ENCODE assay signal across 8 cellular contexts in the genomic region with DNA sequence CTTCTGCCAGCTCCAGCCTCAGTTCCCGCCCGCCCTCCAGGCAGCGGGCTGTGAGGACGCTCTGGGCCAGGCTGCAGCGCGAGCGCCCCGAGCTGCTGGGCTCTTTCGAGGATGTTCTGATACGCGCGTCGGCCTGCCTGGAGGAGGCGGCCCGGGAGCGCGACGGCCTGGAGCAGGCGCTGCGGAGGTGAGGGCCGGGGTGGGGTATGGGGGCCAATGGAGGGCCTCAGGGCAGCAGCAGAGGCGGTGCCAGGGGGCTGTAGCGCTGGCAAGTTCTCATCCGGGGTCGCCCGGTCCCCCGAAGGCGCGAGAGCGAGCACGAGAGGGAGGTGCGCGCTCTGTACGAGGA. TPM values are rescaled to one million over a fixed set of nuclear protein-coding genes. Genes with fewer than 3 reads are reported as not detected.
DNase-seq lines count a peak whose midpoint lies in the region; ATAC-seq and TF ChIP-seq lines count a peak whose summit lies in the region.

No MANE protein-coding gene starts in this region.

- H3K9me3 Mint-ChIP-seq in dendritic cell treated with granulocyte-macrophage colony-stimulating factor and Interleukin-4, amounts not matched to agents 40 ng/mL and 50 ng/mL, for 4 days = no peaks in the 10 kb centered on the region
- no peaks in the 10 kb centered on the region for H3K9me3 Mint-ChIP-seq in naive thymus-derived CD8-positive, alpha-beta T cell

- peak; percentile 3 for ATAC-seq in HG03095 (IDR thresholded peaks at IDR 0.05; ENCODE audit: unreplicated experiment)
- ATAC-seq in naive thymus-derived CD8-positive, alpha-beta T cell = peak; percentile 8 to 17
- ATAC-seq in HG03442 (IDR thresholded peaks at IDR 0.05; ENCODE audit: unreplicated experiment) = no peak

- peaks cover 25% of the 10 kb centered on the region for H3K4me1 ChIP-seq in A673 (ENCODE audit: insufficient read depth, low read length, poor library complexity, severe bottlenecking)

- POLR2A ChIA-PET in A673 (lab: Charles Lee; ENCODE audit: low non-redundant PET) = no interaction called here
- POLR2A ChIA-PET in naive thymus-derived CD8-positive, alpha-beta T cell (lab: Charles Lee) = interaction anchor here (1.1 to 12.0 kb wide), 4 partner anchors 9 to 28 kb away, joined by 3 to 127 read pairs (median 27); a partner anchor contains a TSS

- H3K4me1 Mint-ChIP-seq in dendritic cell treated with granulocyte-macrophage colony-stimulating factor and Interleukin-4, amounts not matched to agents 40 ng/mL and 50 ng/mL, for 4 days (ENCODE audit: low read depth) = peaks cover 69% of the 10 kb centered on the region
- H3K4me1 Mint-ChIP-seq in naive thymus-derived CD8-positive, alpha-beta T cell = peaks cover 8 to 50% (median 47%) of the 10 kb centered on the region in 4 donors

- H3K27ac Mint-ChIP-seq in dendritic cell treated with granulocyte-macrophage colony-stimulating factor and Interleukin-4, amounts not matched to agents 40 ng/mL and 50 ng/mL, for 4 days = no peak overlapping the region
- no peak overlapping the region for H3K27ac Mint-ChIP-seq in naive thymus-derived CD8-positive, alpha-beta T cell

- peak overlapping the region; percentile 74 for H3K4me3 Mint-ChIP-seq in dendritic cell treated with granulocyte-macrophage colony-stimulating factor and Interleukin-4, amounts not matched to agents 40 ng/mL and 50 ng/mL, for 4 days
- H3K4me3 Mint-ChIP-seq in naive thymus-derived CD8-positive, alpha-beta T cell = peak overlapping the region; percentile 28 to 77 (median 64)

- H3K36me3 Mint-ChIP-seq in dendritic cell treated with granulocyte-macrophage colony-stimulating factor and Interleukin-4, amounts not matched to agents 40 ng/mL and 50 ng/mL, for 4 days (ENCODE audit: low read depth) = peaks cover 8% of the 10 kb centered on the region
- H3K36me3 Mint-ChIP-seq in naive thymus-derived CD8-positive, alpha-beta T cell = peaks cover 0 to 7% (median 4%) of the 10 kb centered on the region in 3 donors

- intact Hi-C loops in A673 (cut with micrococcal nuclease; ENCODE audit: unreplicated experiment) = no loop called here
- intact Hi-C loops in dendritic cell treated with granulocyte-macrophage colony-stimulating factor and Interleukin-4, amounts not matched to agents 40 ng/mL and 50 ng/mL, for 4 days (cut with micrococcal nuclease) = no loop called here

- H3K36me3 ChIP-seq in A673 (ENCODE audit: insufficient read depth, low read length, poor library complexity, severe bottlenecking) = peaks cover 3% of the 10 kb centered on the region

- no TSS peak for BruUV-seq in A673 (replicated peaks; lab: Mats Ljungman, UMichigan)

- H3K4me3 ChIP-seq in A673 (ENCODE audit: low read depth, low read length, poor library complexity, severe bottlenecking) = peak overlapping the region; percentile 49

- no peak for TF ChIP-seq CTCF in A673 (conservative IDR thresholded peaks at IDR 0.05; ENCODE audit: low read depth, low read length)

- CTCF ChIA-PET in A673 (lab: Charles Lee) = no interaction called here

- H3K27me3 Mint-ChIP-seq in dendritic cell treated with granulocyte-macrophage colony-stimulating factor and Interleukin-4, amounts not matched to agents 40 ng/mL and 50 ng/mL, for 4 days = peaks cover 66% of the 10 kb centered on the region
- peaks cover 0 to 36% (median 14%) of the 10 kb centered on the region in 5 donors for H3K27me3 Mint-ChIP-seq in naive thymus-derived CD8-positive, alpha-beta T cell

- no peak overlapping the region for H3K27ac ChIP-seq in A673 (ENCODE audit: low read depth, low read length, poor library complexity, severe bottlenecking)

- H3K9me3 ChIP-seq in A673 (ENCODE audit: low read depth, low read length, poor library complexity, severe bottlenecking) = no peaks in the 10 kb centered on the region

- H3K27me3 ChIP-seq in A673 (replicated peaks; ENCODE audit: insufficient read depth, low read depth, low read length, poor library complexity) = no peaks in the 10 kb centered on the region

- DNase-seq in A673 (ENCODE audit: low spot score) = no peak
- no peak for DNase-seq in naive thymus-derived CD8-positive, alpha-beta T cell
- no peak for DNase-seq in NCI-H345 treated with DMSO at 0.1 percent for 48 hours (lab: John Stamatoyannopoulos, UW; ENCODE audit: unreplicated experiment)
- DNase-seq in central memory CD4-positive, alpha-beta T cell = no peak
- DNase-seq in NCI-H1417 treated with DMSO at 0.1 percent for 48 hours (lab: John Stamatoyannopoulos, UW) = no peak

RNA-seq across cellular contexts. Expression of a gene that starts 2.2 kb away (rescaled TPM):
- total RNA-seq in A673 (2021) = 0.90 and 1.1 TPM in 2 replicates
- total RNA-seq in naive thymus-derived CD8-positive, alpha-beta T cell = under 1 TPM; 0.60 to 0.85 TPM
- under 1 TPM in 1 of 3 donors, not detected in 2; 0.18 TPM for polyA plus RNA-seq in naive thymus-derived CD8-positive, alpha-beta T cell

RNA-seq across cellular contexts. Expression of a gene that starts 2.8 kb away (rescaled TPM):
- total RNA-seq in A673 (2021) = 123 and 127 TPM in 2 replicates
- total RNA-seq in naive thymus-derived CD8-positive, alpha-beta T cell = 10 to 100 TPM; 20.8 to 24.3 TPM
- 10 to 100 TPM in 2 of 3 donors, 1 to 10 TPM in 1; 9.4 to 11.2 (median 10.2) TPM for polyA plus RNA-seq in naive thymus-derived CD8-positive, alpha-beta T cell

RNA-seq across cellular contexts. Expression of a gene that starts 11.2 kb away (rescaled TPM):
- 45.0 and 45.4 TPM in 2 replicates for total RNA-seq in A673 (2021)
- 100 to 1,000 TPM; 248 to 251 TPM for total RNA-seq in naive thymus-derived CD8-positive, alpha-beta T cell
- 10 to 100 TPM; 20.5 to 42.7 (median 31.5) TPM for polyA plus RNA-seq in naive thymus-derived CD8-positive, alpha-beta T cell

RNA-seq across cellular contexts. Expression of a gene that starts 12.4 kb away (rescaled TPM):
- 88.7 and 117 TPM in 2 replicates for total RNA-seq in A673 (2021)
- total RNA-seq in naive thymus-derived CD8-positive, alpha-beta T cell = 10 to 100 TPM; 50.3 to 50.6 TPM
- 100 to 1,000 TPM in 1 of 3 donors, 10 to 100 TPM in 2; 96.5 to 102 (median 99.7) TPM for polyA plus RNA-seq in naive thymus-derived CD8-positive, alpha-beta T cell

RNA-seq across cellular contexts. Expression of a gene that starts 12.7 kb away (rescaled TPM):
- 17.5 and 20.4 TPM in 2 replicates for total RNA-seq in A673 (2021)
- total RNA-seq in naive thymus-derived CD8-positive, alpha-beta T cell = 1 to 10 TPM; 6.0 to 8.9 TPM
- 10 to 100 TPM in 1 of 3 donors, 1 to 10 TPM in 2; 7.2 to 12.8 (median 8.3) TPM for polyA plus RNA-seq in naive thymus-derived CD8-positive, alpha-beta T cell
